ENCODE assay signal across 1 cellular context in genomic region chr2:120669121-120669952, GRCh38.
A peak's percentile ranks its signal among the peaks of the same experiment; 100 is the strongest.
TF ChIP-seq lines count a peak whose summit lies in the region.

No MANE protein-coding gene starts in this region.

TF ChIP-seq in HepG2, 621 proteins besides CTCF, POLR2A, EP300 and RAD21 (continued from another document and continues in another):
- TF ChIP-seq, protein P1, sequence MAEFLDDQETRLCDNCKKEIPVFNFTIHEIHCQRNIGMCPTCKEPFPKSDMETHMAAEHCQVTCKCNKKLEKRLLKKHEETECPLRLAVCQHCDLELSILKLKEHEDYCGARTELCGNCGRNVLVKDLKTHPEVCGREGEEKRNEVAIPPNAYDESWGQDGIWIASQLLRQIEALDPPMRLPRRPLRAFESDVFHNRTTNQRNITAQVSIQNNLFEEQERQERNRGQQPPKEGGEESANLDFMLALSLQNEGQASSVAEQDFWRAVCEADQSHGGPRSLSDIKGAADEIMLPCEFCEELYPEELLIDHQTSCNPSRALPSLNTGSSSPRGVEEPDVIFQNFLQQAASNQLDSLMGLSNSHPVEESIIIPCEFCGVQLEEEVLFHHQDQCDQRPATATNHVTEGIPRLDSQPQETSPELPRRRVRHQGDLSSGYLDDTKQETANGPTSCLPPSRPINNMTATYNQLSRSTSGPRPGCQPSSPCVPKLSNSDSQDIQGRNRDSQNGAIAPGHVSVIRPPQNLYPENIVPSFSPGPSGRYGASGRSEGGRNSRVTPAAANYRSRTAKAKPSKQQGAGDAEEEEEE (CRISPR knock-in tag; IDR thresholded peaks at IDR 0.05; ENCODE audit: borderline replicate concordance): no peak
- TF ChIP-seq ZFYVE20 (CRISPR knock-in tag; IDR thresholded peaks at IDR 0.05; ENCODE audit: borderline replicate concordance, low read depth): no peak
- no peak for TF ChIP-seq ZBTB38 (CRISPR knock-in tag; IDR thresholded peaks at IDR 0.05)
- TF ChIP-seq ZBTB7A (CRISPR knock-in tag; IDR thresholded peaks at IDR 0.05): 0 out of 2 replicates have a peak, but pooled peaks have one; percentile 28
- TF ChIP-seq SMAD3 (CRISPR knock-in tag; IDR thresholded peaks at IDR 0.05): peak; percentile 35; the same call in 1 of the 2 replicates
- TF ChIP-seq ZNF570 (CRISPR knock-in tag; IDR thresholded peaks at IDR 0.05; ENCODE audit: borderline replicate concordance): no peak
- TF ChIP-seq, protein P2, sequence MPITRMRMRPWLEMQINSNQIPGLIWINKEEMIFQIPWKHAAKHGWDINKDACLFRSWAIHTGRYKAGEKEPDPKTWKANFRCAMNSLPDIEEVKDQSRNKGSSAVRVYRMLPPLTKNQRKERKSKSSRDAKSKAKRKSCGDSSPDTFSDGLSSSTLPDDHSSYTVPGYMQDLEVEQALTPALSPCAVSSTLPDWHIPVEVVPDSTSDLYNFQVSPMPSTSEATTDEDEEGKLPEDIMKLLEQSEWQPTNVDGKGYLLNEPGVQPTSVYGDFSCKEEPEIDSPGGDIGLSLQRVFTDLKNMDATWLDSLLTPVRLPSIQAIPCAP (CRISPR knock-in tag; IDR thresholded peaks at IDR 0.05; ENCODE audit: low read depth): no peak
- no peak for TF ChIP-seq HNF4G (IDR thresholded peaks at IDR 0.05; ENCODE audit: borderline replicate concordance, low read depth, low read length)
- no peak for TF ChIP-seq HNF4G (CRISPR knock-in tag; IDR thresholded peaks at IDR 0.05; ENCODE audit: borderline replicate concordance, low read depth)
- TF ChIP-seq GATAD2A (CRISPR knock-in tag; IDR thresholded peaks at IDR 0.05): peak; percentile 70; the same call in 1 of the 2 replicates
- no peak for TF ChIP-seq CERS6 (CRISPR knock-in tag; IDR thresholded peaks at IDR 0.05)
- TF ChIP-seq ZBTB49 (CRISPR knock-in tag; IDR thresholded peaks at IDR 0.05; ENCODE audit: borderline replicate concordance): no peak
- TF ChIP-seq ZBED4 (CRISPR knock-in tag; IDR thresholded peaks at IDR 0.05; ENCODE audit: borderline replicate concordance): no peak
- no peak for TF ChIP-seq SATB2 (CRISPR knock-in tag; IDR thresholded peaks at IDR 0.05)
- TF ChIP-seq ZNF292 (CRISPR knock-in tag; IDR thresholded peaks at IDR 0.05; ENCODE audit: borderline replicate concordance, low read depth): no peak
- no peak for TF ChIP-seq SETDB1 (CRISPR knock-in tag; IDR thresholded peaks at IDR 0.05; ENCODE audit: borderline replicate concordance)
- TF ChIP-seq ZNF710 (CRISPR knock-in tag; IDR thresholded peaks at IDR 0.05; ENCODE audit: borderline replicate concordance): no peak
- TF ChIP-seq, protein P3, sequence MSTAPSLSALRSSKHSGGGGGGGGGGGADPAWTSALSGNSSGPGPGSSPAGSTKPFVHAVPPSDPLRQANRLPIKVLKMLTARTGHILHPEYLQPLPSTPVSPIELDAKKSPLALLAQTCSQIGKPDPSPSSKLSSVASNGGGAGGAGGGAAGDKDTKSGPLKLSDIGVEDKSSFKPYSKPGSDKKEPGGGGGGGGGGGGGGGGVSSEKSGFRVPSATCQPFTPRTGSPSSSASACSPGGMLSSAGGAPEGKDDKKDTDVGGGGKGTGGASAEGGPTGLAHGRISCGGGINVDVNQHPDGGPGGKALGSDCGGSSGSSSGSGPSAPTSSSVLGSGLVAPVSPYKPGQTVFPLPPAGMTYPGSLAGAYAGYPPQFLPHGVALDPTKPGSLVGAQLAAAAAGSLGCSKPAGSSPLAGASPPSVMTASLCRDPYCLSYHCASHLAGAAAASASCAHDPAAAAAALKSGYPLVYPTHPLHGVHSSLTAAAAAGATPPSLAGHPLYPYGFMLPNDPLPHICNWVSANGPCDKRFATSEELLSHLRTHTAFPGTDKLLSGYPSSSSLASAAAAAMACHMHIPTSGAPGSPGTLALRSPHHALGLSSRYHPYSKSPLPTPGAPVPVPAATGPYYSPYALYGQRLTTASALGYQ (CRISPR knock-in tag; IDR thresholded peaks at IDR 0.05): no peak
- no peak for TF ChIP-seq DR1 (CRISPR knock-in tag; IDR thresholded peaks at IDR 0.05)
- TF ChIP-seq THRA (CRISPR knock-in tag; IDR thresholded peaks at IDR 0.05; ENCODE audit: borderline replicate concordance): peak; percentile 51; the same call in 1 of the 2 replicates
- peak; percentile 49; the same call in 1 of the 2 replicates for TF ChIP-seq ZNF331 (CRISPR knock-in tag; IDR thresholded peaks at IDR 0.05)
- no peak; the same call in 1 of the 2 replicates for TF ChIP-seq HDAC2 (CRISPR knock-in tag; IDR thresholded peaks at IDR 0.05)
- TF ChIP-seq RARA (CRISPR knock-in tag; IDR thresholded peaks at IDR 0.05): no peak; the same call in 1 of the 2 replicates
- no peak for TF ChIP-seq TOPORS (CRISPR knock-in tag; IDR thresholded peaks at IDR 0.05)
- TF ChIP-seq, protein P4, sequence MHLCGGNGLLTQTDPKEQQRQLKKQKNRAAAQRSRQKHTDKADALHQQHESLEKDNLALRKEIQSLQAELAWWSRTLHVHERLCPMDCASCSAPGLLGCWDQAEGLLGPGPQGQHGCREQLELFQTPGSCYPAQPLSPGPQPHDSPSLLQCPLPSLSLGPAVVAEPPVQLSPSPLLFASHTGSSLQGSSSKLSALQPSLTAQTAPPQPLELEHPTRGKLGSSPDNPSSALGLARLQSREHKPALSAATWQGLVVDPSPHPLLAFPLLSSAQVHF (CRISPR knock-in tag; IDR thresholded peaks at IDR 0.05): no peak
- TF ChIP-seq, protein P5, sequence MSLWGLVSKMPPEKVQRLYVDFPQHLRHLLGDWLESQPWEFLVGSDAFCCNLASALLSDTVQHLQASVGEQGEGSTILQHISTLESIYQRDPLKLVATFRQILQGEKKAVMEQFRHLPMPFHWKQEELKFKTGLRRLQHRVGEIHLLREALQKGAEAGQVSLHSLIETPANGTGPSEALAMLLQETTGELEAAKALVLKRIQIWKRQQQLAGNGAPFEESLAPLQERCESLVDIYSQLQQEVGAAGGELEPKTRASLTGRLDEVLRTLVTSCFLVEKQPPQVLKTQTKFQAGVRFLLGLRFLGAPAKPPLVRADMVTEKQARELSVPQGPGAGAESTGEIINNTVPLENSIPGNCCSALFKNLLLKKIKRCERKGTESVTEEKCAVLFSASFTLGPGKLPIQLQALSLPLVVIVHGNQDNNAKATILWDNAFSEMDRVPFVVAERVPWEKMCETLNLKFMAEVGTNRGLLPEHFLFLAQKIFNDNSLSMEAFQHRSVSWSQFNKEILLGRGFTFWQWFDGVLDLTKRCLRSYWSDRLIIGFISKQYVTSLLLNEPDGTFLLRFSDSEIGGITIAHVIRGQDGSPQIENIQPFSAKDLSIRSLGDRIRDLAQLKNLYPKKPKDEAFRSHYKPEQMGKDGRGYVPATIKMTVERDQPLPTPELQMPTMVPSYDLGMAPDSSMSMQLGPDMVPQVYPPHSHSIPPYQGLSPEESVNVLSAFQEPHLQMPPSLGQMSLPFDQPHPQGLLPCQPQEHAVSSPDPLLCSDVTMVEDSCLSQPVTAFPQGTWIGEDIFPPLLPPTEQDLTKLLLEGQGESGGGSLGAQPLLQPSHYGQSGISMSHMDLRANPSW (CRISPR knock-in tag; IDR thresholded peaks at IDR 0.05; ENCODE audit: borderline replicate concordance): no peak
- TF ChIP-seq GATA4 (IDR thresholded peaks at IDR 0.05; ENCODE audit: borderline replicate concordance, low read depth): no peak
- TF ChIP-seq, protein P6, sequence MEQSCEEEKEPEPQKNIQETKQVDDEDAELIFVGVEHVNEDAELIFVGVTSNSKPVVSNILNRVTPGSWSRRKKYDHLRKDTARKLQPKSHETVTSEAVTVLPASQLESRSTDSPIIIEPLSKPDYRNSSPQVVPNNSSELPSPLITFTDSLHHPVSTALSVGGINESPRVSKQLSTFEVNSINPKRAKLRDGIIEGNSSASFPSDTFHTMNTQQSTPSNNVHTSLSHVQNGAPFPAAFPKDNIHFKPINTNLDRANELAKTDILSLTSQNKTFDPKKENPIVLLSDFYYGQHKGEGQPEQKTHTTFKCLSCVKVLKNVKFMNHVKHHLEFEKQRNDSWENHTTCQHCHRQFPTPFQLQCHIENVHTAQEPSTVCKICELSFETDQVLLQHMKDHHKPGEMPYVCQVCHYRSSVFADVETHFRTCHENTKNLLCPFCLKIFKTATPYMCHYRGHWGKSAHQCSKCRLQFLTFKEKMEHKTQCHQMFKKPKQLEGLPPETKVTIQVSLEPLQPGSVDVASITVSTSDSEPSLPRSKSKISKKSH (CRISPR knock-in tag; IDR thresholded peaks at IDR 0.05; ENCODE audit: borderline replicate concordance): no peak
- TF ChIP-seq ZBTB20 (CRISPR knock-in tag; IDR thresholded peaks at IDR 0.05; ENCODE audit: borderline replicate concordance, low read depth): no peak
- TF ChIP-seq TOE1 (CRISPR knock-in tag; IDR thresholded peaks at IDR 0.05): no peak
- TF ChIP-seq LCORL (IDR thresholded peaks at IDR 0.05): no peak
- no peak for TF ChIP-seq LCORL (CRISPR knock-in tag; IDR thresholded peaks at IDR 0.05)
- no peak for TF ChIP-seq PRMT3 (CRISPR knock-in tag; IDR thresholded peaks at IDR 0.05; ENCODE audit: borderline replicate concordance, low read depth)
- no peak for TF ChIP-seq NFYC (CRISPR knock-in tag; IDR thresholded peaks at IDR 0.05)
- no peak for TF ChIP-seq SRSF9 (IDR thresholded peaks at IDR 0.05; ENCODE audit: borderline replicate concordance, insufficient read depth, low read depth, low read length, poor library complexity, severe bottlenecking)
- no peak for TF ChIP-seq MTA3 (CRISPR knock-in tag; IDR thresholded peaks at IDR 0.05)
- TF ChIP-seq MEIS1 (CRISPR knock-in tag; IDR thresholded peaks at IDR 0.05; ENCODE audit: borderline replicate concordance): no peak
- no peak for TF ChIP-seq KDM3A (CRISPR knock-in tag; IDR thresholded peaks at IDR 0.05; ENCODE audit: low read depth)
- peak; percentile 47 for TF ChIP-seq ZNF781 (CRISPR knock-in tag; IDR thresholded peaks at IDR 0.05; ENCODE audit: borderline replicate concordance, not compliant biosample characterization)
